14 cellular contexts compared by ENCODE assay signal in the genomic region with DNA sequence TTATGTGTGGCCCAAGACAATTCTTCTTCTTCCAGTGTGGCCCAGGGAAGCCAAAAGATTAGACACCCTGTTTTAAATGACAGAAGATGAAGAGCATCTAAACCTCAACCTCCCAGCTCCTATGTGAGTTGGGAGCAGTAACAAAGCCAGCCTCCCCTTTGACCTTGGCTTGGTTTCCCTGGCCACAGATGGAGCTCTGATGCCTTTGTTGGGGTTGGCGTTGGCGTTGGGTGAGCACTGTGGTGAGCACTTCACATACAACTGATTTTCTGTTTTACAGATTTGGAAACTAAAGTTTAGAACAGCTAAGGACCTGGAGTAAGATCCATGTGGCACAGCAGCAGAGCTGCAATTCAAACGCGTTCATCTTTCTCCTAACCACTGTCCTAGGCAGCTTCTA. TPM values are rescaled to one million over a fixed set of nuclear protein-coding genes. Genes with fewer than 3 reads are reported as not detected.
"Had no signal": no experiment of that assay in that cellular context is flagged by ENCODE, and none has a peak within 500 bp of the region (broad histone marks: within the 10 kb centered on the region; RNA-seq: fewer than 3 reads in every experiment).

No MANE protein-coding gene starts in this region.

- H3K36me3 ChIP-seq: SJSA1, upper lobe of right lung had no signal

- H3K27me3 ChIP-seq: SJSA1, upper lobe of right lung had no signal

- ATAC-seq: activated CD8-positive, alpha-beta T cell treated with anti-CD3 and anti-CD28 coated beads, Interleukin-2, amount 10 ng/mL, durations not matched to agents 7 days and 5 days; natural killer cell treated with Interleukin-12 subunit alpha and Interleukin-12 subunit beta and Interleukin-15 and Interleukin-18, amount 100 ng/mL, for 72 hours; psoas muscle; stimulated activated naive B cell treated with anti-CD40 and anti-IgM and Interleukin-4, amounts not matched to agents 10 μg/mL and 1 μg/mL and 100 μg/mL, for 72 hours; upper lobe of right lung; WTC11 had no signal

- H3K9me3 ChIP-seq: psoas muscle, SJSA1, upper lobe of right lung had no signal

- DNase-seq: activated CD4-positive, alpha-beta T cell treated with anti-CD3 and anti-CD28 coated beads for 48 hours; activated CD8-positive, alpha-beta memory T cell treated with anti-CD3 and anti-CD28 coated beads, Interleukin-2, amount 50 U/mL, for 4 hours; activated CD8-positive, alpha-beta T cell treated with anti-CD3 and anti-CD28 coated beads, Interleukin-2, amount 10 ng/mL, durations not matched to agents 7 days and 5 days; activated naive CD8-positive, alpha-beta T cell treated with anti-CD3 and anti-CD28 coated beads, Interleukin-2, amount 10 ng/mL, durations not matched to agents 7 days and 5 days; mesendoderm; occipital lobe; psoas muscle; stimulated activated CD4-positive, alpha-beta T cell treated with anti-CD3 and anti-CD28 coated beads, Interleukin-2, amount 100 ng/mL, for 48 hours; stimulated activated naive B cell treated with anti-CD40 and anti-IgM and Interleukin-4, amounts not matched to agents 10 μg/mL and 1 μg/mL and 100 μg/mL, for 72 hours; upper lobe of right lung had no signal

- H3K27ac ChIP-seq: psoas muscle, SJSA1, upper lobe of right lung had no signal

- H3K4me3 ChIP-seq: psoas muscle, SJSA1, upper lobe of right lung had no signal

- H3K4me1 ChIP-seq: SJSA1 had no signal

RNA-seq across cellular contexts. Expression of a gene that starts 22.1 kb away (rescaled TPM):
- total RNA-seq: activated CD8-positive, alpha-beta T cell treated with anti-CD3 and anti-CD28 coated beads, Interleukin-2, amount 10 ng/mL, durations not matched to agents 7 days and 5 days; activated naive CD8-positive, alpha-beta T cell treated with anti-CD3 and anti-CD28 coated beads, Interleukin-2, amount 10 ng/mL, durations not matched to agents 7 days and 5 days; natural killer cell treated with Interleukin-12 subunit alpha and Interleukin-12 subunit beta and Interleukin-15 and Interleukin-18, amount 100 ng/mL, for 72 hours; T-helper 2 cell treated with Interferon-gamma antibody and Interleukin-4, amounts not matched to agents 100 ng/mL and 5 ng/mL, for 36 hours had no signal
